8 cellular contexts compared by ENCODE assay signal in genomic region chr9:16039103-16039987, GRCh38.
DNase-seq lines count a peak whose midpoint lies in the region; ATAC-seq and TF ChIP-seq lines count a peak whose summit lies in the region.

No MANE protein-coding gene starts in this region.

- ATAC-seq in HG02759 (IDR thresholded peaks at IDR 0.05; ENCODE audit: unreplicated experiment) (peak; percentile 76), GM21528 (IDR thresholded peaks at IDR 0.05; ENCODE audit: low FRiP score, unreplicated experiment) (no peak)

- DNase-seq in ELF-1 (ENCODE audit: low read depth, low spot score): peak; percentile 72
- peak; percentile 35 for DNase-seq in kidney tubule cell (ENCODE audit: low spot score)
- DNase-seq in SKM-1 (lab: John Stamatoyannopoulos, UW; ENCODE audit: unreplicated experiment): no peak
- DNase-seq in NCI-H345 (lab: John Stamatoyannopoulos, UW): no peak
- no peak for DNase-seq in EL

- no peak overlapping the region; the same call in 1 of the 2 replicates for H3K27ac ChIP-seq in VCaP

- TF ChIP-seq CTCF in VCaP (conservative IDR thresholded peaks at IDR 0.05): 0 out of 2 replicates have a peak, but pooled peaks have one; percentile 32

Comparison
In these comparisons a context has a peak if more than half of its experiments do, and no peak if none do; other contexts are left out.
1. DNase-seq: peak in ELF-1 (single experiment) and kidney tubule cell (single experiment); none in SKM-1 (single experiment), NCI-H345 (single experiment) and EL (single experiment).